1 cellular context compared by ENCODE assay signal in the genomic region with DNA sequence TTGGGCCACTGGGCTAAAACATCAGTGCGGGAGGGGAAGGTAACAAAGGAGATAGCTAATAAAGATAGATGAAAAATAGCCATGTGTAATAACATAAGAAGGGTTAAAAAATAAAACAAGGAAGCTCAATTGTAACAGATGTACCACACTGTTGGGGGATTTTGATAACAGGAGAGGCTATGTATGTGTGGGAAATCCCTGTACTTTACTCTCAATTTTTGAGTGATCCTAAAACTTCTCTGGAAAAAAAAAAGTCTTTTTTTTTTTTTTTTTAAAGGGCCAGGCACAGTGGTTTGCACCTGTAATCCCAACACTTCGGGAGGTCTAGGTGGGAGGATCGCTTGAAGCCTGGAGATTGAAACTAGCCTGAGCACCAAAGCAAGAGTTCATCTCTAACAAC.
TF ChIP-seq lines count a peak whose summit lies in the region.

No MANE protein-coding gene starts in this region.

TF ChIP-seq in HCT116, 20 proteins besides CTCF, POLR2A, EP300 and RAD21:
- TF ChIP-seq ELF1 (IDR thresholded peaks at IDR 0.05; ENCODE audit: borderline replicate concordance, low read depth) (no peak), ZNF274 (IDR thresholded peaks at IDR 0.05; ENCODE audit: low read depth, low read length) (no peak), ZFX (IDR thresholded peaks at IDR 0.05) (no peak), EGR1 (IDR thresholded peaks at IDR 0.05; ENCODE audit: low read depth) (no peak), FOSL1 (IDR thresholded peaks at IDR 0.05; ENCODE audit: low read depth) (no peak), SIN3A (IDR thresholded peaks at IDR 0.05; ENCODE audit: low read depth) (no peak), POLR2AphosphoS5 (IDR thresholded peaks at IDR 0.05; ENCODE audit: low read depth, low read length) (no peak), TCF7L2 (IDR thresholded peaks at IDR 0.05; ENCODE audit: borderline replicate concordance, extremely low read depth, insufficient read depth, insufficient read length) (no peak), SRF (IDR thresholded peaks at IDR 0.05; ENCODE audit: low read depth) (no peak), CBX3 (IDR thresholded peaks at IDR 0.05; ENCODE audit: low read depth) (no peak), EZH2phosphoT487 (IDR thresholded peaks at IDR 0.05; ENCODE audit: borderline replicate concordance) (no peak), YY1 (IDR thresholded peaks at IDR 0.05; ENCODE audit: extremely low read depth, insufficient replicate concordance, low read depth, low read length) (no peak)
- TF ChIP-seq, protein P1, sequence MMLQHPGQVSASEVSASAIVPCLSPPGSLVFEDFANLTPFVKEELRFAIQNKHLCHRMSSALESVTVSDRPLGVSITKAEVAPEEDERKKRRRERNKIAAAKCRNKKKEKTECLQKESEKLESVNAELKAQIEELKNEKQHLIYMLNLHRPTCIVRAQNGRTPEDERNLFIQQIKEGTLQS (IDR thresholded peaks at IDR 0.05): no peak
TF ChIP-seq in HCT116: peak in this region for 0.
